In genomic region chr22:32801001-32801435, GRCh38 we compare ENCODE assay signal across 8 cellular contexts. TPM values are rescaled to one million over a fixed set of nuclear protein-coding genes. Genes with fewer than 3 reads are reported as not detected.
DNase-seq lines count a peak whose midpoint lies in the region; ATAC-seq and TF ChIP-seq lines count a peak whose summit lies in the region.
"Had no signal": no experiment of that assay in that cellular context is flagged by ENCODE, and none has a peak within 500 bp of the region (broad histone marks: within the 10 kb centered on the region; RNA-seq: fewer than 3 reads in every experiment).

No MANE protein-coding gene starts in this region.

- ATAC-seq in naive thymus-derived CD4-positive, alpha-beta T cell = no peak
- no peak for ATAC-seq in upper lobe of right lung
- ATAC-seq: GM12878 had no signal

- peaks cover 0 to 8% (median 5%) of the 10 kb centered on the region in 7 donors for H3K4me1 Mint-ChIP-seq in naive thymus-derived CD4-positive, alpha-beta T cell

- TF ChIP-seq CTCF in fibroblast of mammary gland (conservative IDR thresholded peaks at IDR 0.05; ENCODE audit: control insufficient read depth, insufficient read depth, low read depth, low read length) = no peak
- TF ChIP-seq CTCF in upper lobe of right lung (IDR thresholded peaks at IDR 0.05) = no peak

- intact Hi-C loops in naive thymus-derived CD4-positive, alpha-beta T cell (cut with micrococcal nuclease) = no loop called here
- intact Hi-C loops in upper lobe of right lung (cut with DNase I) = no loop called here

- peak overlapping the region in 8 of 10 donors; percentile 2 to 70 (median 41) for H3K4me3 Mint-ChIP-seq in naive thymus-derived CD4-positive, alpha-beta T cell

- CTCF ChIA-PET in naive thymus-derived CD4-positive, alpha-beta T cell (lab: Charles Lee) = interaction anchor here (1.3 kb wide), 1 partner anchor 141 kb away, joined by 4 read pairs; no protein-coding TSS in a partner anchor

- H3K27me3 Mint-ChIP-seq in naive thymus-derived CD4-positive, alpha-beta T cell = peaks cover 59 to 77% (median 70%) of the 10 kb centered on the region in 5 donors

- peak overlapping the region; percentile 61 for H3K4me3 ChIP-seq in SJSA1
- H3K4me3 ChIP-seq in fibroblast of mammary gland (ENCODE audit: control insufficient read depth, low read depth, low read length) = peak overlapping the region; percentile 24
- H3K4me3 ChIP-seq in naive thymus-derived CD4-positive, alpha-beta T cell (ENCODE audit: low read length) = no peak overlapping the region
- H3K4me3 ChIP-seq in upper lobe of right lung = peak overlapping the region; percentile 73
- H3K4me3 ChIP-seq: GM12878 had no signal

- H3K9me3 ChIP-seq in SJSA1 (replicated peaks) (no peaks in the 10 kb centered on the region), upper lobe of right lung (no peaks in the 10 kb centered on the region)
- no peaks in the 10 kb centered on the region for H3K9me3 ChIP-seq in naive thymus-derived CD4-positive, alpha-beta T cell (ENCODE audit: control insufficient read depth in 2 of 3, low read length in 3 of 3)

- no peak overlapping the region for H3K27ac Mint-ChIP-seq in naive thymus-derived CD4-positive, alpha-beta T cell

- DNase-seq in SJSA1 (ENCODE audit: low read depth in 1 of 2, low spot score in 2 of 2) (no peak), fibroblast of mammary gland (ENCODE audit: low read depth) (no peak), upper lobe of right lung (no peak), HT-29 (ENCODE audit: low spot score) (no peak), DMS79 (lab: John Stamatoyannopoulos, UW) (no peak), COR-L47 (lab: John Stamatoyannopoulos, UW) (no peak)
- no peak for DNase-seq in naive thymus-derived CD4-positive, alpha-beta T cell

- no peaks in the 10 kb centered on the region for H3K36me3 ChIP-seq in SJSA1
- no peaks in the 10 kb centered on the region for H3K36me3 ChIP-seq in naive thymus-derived CD4-positive, alpha-beta T cell (ENCODE audit: control insufficient read depth in 2 of 3, insufficient read depth in 3 of 3, low read length in 3 of 3)
- peaks cover 18% of the 10 kb centered on the region for H3K36me3 ChIP-seq in upper lobe of right lung

- H3K27me3 ChIP-seq in SJSA1 (replicated peaks) (0 out of 2 replicates have a peak, but pooled peaks cover 5% of the 10 kb centered on the region), upper lobe of right lung (peaks cover 4% of the 10 kb centered on the region)
- H3K27me3 ChIP-seq in naive thymus-derived CD4-positive, alpha-beta T cell (ENCODE audit: control insufficient read depth in 2 of 2, insufficient read depth in 2 of 2, low read length in 2 of 2) = no peaks in the 10 kb centered on the region

- H3K27ac ChIP-seq in SJSA1 = no peak overlapping the region
- no peak overlapping the region for H3K27ac ChIP-seq in naive thymus-derived CD4-positive, alpha-beta T cell (ENCODE audit: low read depth, low read length)
- peak overlapping the region; percentile 92 for H3K27ac ChIP-seq in upper lobe of right lung

- H3K36me3 Mint-ChIP-seq in naive thymus-derived CD4-positive, alpha-beta T cell = peaks cover 0 to 3% (median 0%) of the 10 kb centered on the region in 5 donors

- H3K9me3 Mint-ChIP-seq in naive thymus-derived CD4-positive, alpha-beta T cell = peaks cover 0 to 2% (median 0%) of the 10 kb centered on the region in 11 donors

- H3K4me1 ChIP-seq in SJSA1 (replicated peaks) = peaks cover 38% of the 10 kb centered on the region
- H3K4me1 ChIP-seq in naive thymus-derived CD4-positive, alpha-beta T cell (ENCODE audit: control insufficient read depth in 2 of 2, insufficient read depth in 2 of 2, low read length in 2 of 2) = no peaks in the 10 kb centered on the region
- peaks cover 26% of the 10 kb centered on the region for H3K4me1 ChIP-seq in upper lobe of right lung

- POLR2A ChIA-PET in naive thymus-derived CD4-positive, alpha-beta T cell (lab: Charles Lee) = no interaction called here

RNA-seq across cellular contexts. Expression of gene TIMP3, which starts 0.5 kb away (rescaled TPM):
- 35.4 and 38.1 TPM in 2 replicates for total RNA-seq in SJSA1 (2014; rRNA removed; shearing (Covaris generic))
- total RNA-seq in naive thymus-derived CD4-positive, alpha-beta T cell = under 1 TPM in 4 of 5 experiments, not detected in 1; 0.05 to 0.95 (median 0.37) TPM
- not detected for polyA plus RNA-seq in naive thymus-derived CD4-positive, alpha-beta T cell
- 749 TPM for total RNA-seq in upper lobe of right lung
- total RNA-seq in HT-29 (2014; rRNA removed; shearing (Covaris generic)) = not detected in 2 replicates

Comparison
In these comparisons a context has a peak if more than half of its experiments do, and no peak if none do; other contexts are left out.
1. RNA of gene TIMP3, which starts 0.5 kb away (total RNA-seq): 749 TPM in upper lobe of right lung (single experiment) and 35.4 to 38.1 TPM in SJSA1; 0.05 to 0.95 TPM in naive thymus-derived CD4-positive, alpha-beta T cell and not detected in HT-29; every median in the first group is over 10 times any median in the second.